11 cellular contexts compared by ENCODE assay signal in the genomic region with DNA sequence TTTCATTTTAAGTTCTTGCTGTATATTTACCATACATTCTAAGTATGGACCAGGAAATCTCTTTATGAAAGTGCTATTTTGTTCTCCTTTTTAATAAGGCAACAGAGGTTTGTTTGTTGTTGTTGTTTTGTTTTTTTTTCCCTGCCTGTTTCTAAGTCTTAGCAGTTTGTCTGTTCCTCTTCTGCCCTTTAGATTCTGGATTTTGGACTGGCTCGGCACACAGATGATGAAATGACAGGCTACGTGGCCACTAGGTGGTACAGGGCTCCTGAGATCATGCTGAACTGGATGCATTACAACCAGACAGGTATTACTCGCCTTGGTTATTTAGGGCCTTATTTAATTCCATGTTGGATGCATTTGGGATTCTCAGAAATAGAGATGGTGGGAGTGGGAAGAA. TPM values are rescaled to one million over a fixed set of nuclear protein-coding genes. Genes with fewer than 3 reads are reported as not detected.
DNase-seq lines count a peak whose midpoint lies in the region; ATAC-seq and TF ChIP-seq lines count a peak whose summit lies in the region.
"Had no signal": no experiment of that assay in that cellular context is flagged by ENCODE, and none has a peak within 500 bp of the region (broad histone marks: within the 10 kb centered on the region; RNA-seq: fewer than 3 reads in every experiment).

No MANE protein-coding gene starts in this region.

- intact Hi-C loops in colonic mucosa (cut with DNase I): no loop called here

- TF ChIP-seq CTCF in colonic mucosa (IDR thresholded peaks at IDR 0.05) (peak; percentile 27), neutrophil (IDR thresholded peaks at IDR 0.05) (no peak)

- no peaks in the 10 kb centered on the region for H3K9me2 ChIP-seq in Karpas-422 (replicated peaks; ENCODE audit: insufficient read depth, low read length)

- no peak overlapping the region for H2AFZ ChIP-seq in Karpas-422 (ENCODE audit: low read length)

- no peak overlapping the region for H3K27ac ChIP-seq in Karpas-422 (ENCODE audit: low read length)
- H3K27ac ChIP-seq in colonic mucosa: no peak overlapping the region
- peak overlapping the region; percentile 69 for H3K27ac ChIP-seq in neutrophil
- H3K27ac ChIP-seq: skin epidermis had no signal

- H3K4me1 ChIP-seq in Karpas-422 (ENCODE audit: low read length): peaks cover 5% of the 10 kb centered on the region
- H3K4me1 ChIP-seq in colonic mucosa: no peaks in the 10 kb centered on the region
- peaks cover 4 to 5% of the 10 kb centered on the region in 2 experiments for H3K4me1 ChIP-seq in neutrophil (ENCODE audit: control insufficient read depth in 1 of 2, insufficient read depth in 1 of 2, low read depth in 1 of 2, low read length in 1 of 2)

- no peak for ATAC-seq in HG03354 (IDR thresholded peaks at IDR 0.05; ENCODE audit: poor library complexity, severe bottlenecking, unreplicated experiment)
- ATAC-seq: activated CD8-positive, alpha-beta memory T cell treated with anti-CD3 and anti-CD28 coated beads, Interleukin-2, amount 10 ng/mL, durations not matched to agents 7 days and 5 days had no signal

- H3K9ac ChIP-seq in Karpas-422 (ENCODE audit: low read length) (no peak overlapping the region), colonic mucosa (ENCODE audit: low read depth in 2 of 2, low read length in 2 of 2) (no peak overlapping the region)

- no peak overlapping the region for H3K4me3 ChIP-seq in Karpas-422 (ENCODE audit: low read length)
- H3K4me3 ChIP-seq in colonic mucosa: no peak overlapping the region
- no peak overlapping the region for H3K4me3 ChIP-seq in neutrophil (ENCODE audit: low read depth in 1 of 2, low read length in 1 of 2)
- H3K4me3 ChIP-seq: skin epidermis had no signal

- H3K9me3 ChIP-seq in Karpas-422 (ENCODE audit: low read length): no peaks in the 10 kb centered on the region
- no peaks in the 10 kb centered on the region for H3K9me3 ChIP-seq in colonic mucosa
- no peaks in the 10 kb centered on the region for H3K9me3 ChIP-seq in neutrophil

- DNase-seq in NCI-H2171 treated with DMSO at 0.1 percent for 48 hours (lab: John Stamatoyannopoulos, UW): peak; percentile 28
- no peak for DNase-seq in NCI-H2171 (lab: John Stamatoyannopoulos, UW)
- DNase-seq in Karpas-422: peak; percentile 64
- no peak for DNase-seq in colonic mucosa
- no peak for DNase-seq in epidermal melanocyte (ENCODE audit: insufficient read length, low spot score)
- DNase-seq in NCI-H2029 (lab: John Stamatoyannopoulos, UW): no peak
- DNase-seq: activated CD8-positive, alpha-beta memory T cell treated with anti-CD3 and anti-CD28 coated beads, Interleukin-2, amount 10 ng/mL, durations not matched to agents 7 days and 5 days had no signal

- H4K20me1 ChIP-seq in Karpas-422 (ENCODE audit: insufficient read depth, low read depth, low read length): no peaks in the 10 kb centered on the region

- peaks cover 72% of the 10 kb centered on the region for H3K79me2 ChIP-seq in Karpas-422 (ENCODE audit: low read length)

- H3K36me3 ChIP-seq in Karpas-422 (ENCODE audit: insufficient read depth, low read length) (peaks cover 43% of the 10 kb centered on the region), colonic mucosa (peaks cover 3% of the 10 kb centered on the region), neutrophil (peaks cover 72% of the 10 kb centered on the region)

- H3K4me2 ChIP-seq in Karpas-422 (ENCODE audit: low read depth, low read length, poor library complexity, severe bottlenecking): no peak overlapping the region

- H3K27me3 ChIP-seq in Karpas-422 (ENCODE audit: low read length) (no peaks in the 10 kb centered on the region), colonic mucosa (no peaks in the 10 kb centered on the region), neutrophil (no peaks in the 10 kb centered on the region)

RNA-seq across cellular contexts. Expression of a gene that starts 48.0 kb away (rescaled TPM):
- 46.2 and 56.1 TPM in 2 replicates for total RNA-seq in Karpas-422 (2014; rRNA removed; shearing (Covaris generic); ENCODE audit: low replicate concordance)
- 10 to 100 TPM; 62.2 to 76.1 TPM for total RNA-seq in colonic mucosa

RNA-seq across cellular contexts. Expression of a gene that starts 51.2 kb away (rescaled TPM):
- total RNA-seq in Karpas-422 (2014; rRNA removed; shearing (Covaris generic); ENCODE audit: low replicate concordance): not detected in 2 replicates
- under 1 TPM in 1 of 2 donors, not detected in 1; 0.27 TPM for total RNA-seq in colonic mucosa
- total RNA-seq: activated CD8-positive, alpha-beta memory T cell treated with anti-CD3 and anti-CD28 coated beads, Interleukin-2, amount 10 ng/mL, durations not matched to agents 7 days and 5 days; kidney epithelial cell had no signal

RNA-seq across cellular contexts. Expression of a gene that starts 54.7 kb away (rescaled TPM):
- 1.6 and 2.1 TPM in 2 replicates for total RNA-seq in Karpas-422 (2014; rRNA removed; shearing (Covaris generic); ENCODE audit: low replicate concordance)
- 100 to 1,000 TPM; 166 to 186 TPM for total RNA-seq in colonic mucosa

Comparison
In these comparisons a context has a peak if more than half of its experiments do, and no peak if none do; other contexts are left out.
1. DNase-seq: peak in NCI-H2171 treated with DMSO at 0.1 percent for 48 hours (single experiment) and Karpas-422 (single experiment); none in NCI-H2171 (single experiment), colonic mucosa (single experiment), epidermal melanocyte (single experiment) and NCI-H2029 (single experiment).
2. RNA of a gene that starts 54.7 kb away (total RNA-seq): 166 to 186 TPM in colonic mucosa; 1.6 to 2.1 TPM in Karpas-422; every median in the first group is over 10 times any median in the second.